1 cellular context compared by ENCODE assay signal in the genomic region with DNA sequence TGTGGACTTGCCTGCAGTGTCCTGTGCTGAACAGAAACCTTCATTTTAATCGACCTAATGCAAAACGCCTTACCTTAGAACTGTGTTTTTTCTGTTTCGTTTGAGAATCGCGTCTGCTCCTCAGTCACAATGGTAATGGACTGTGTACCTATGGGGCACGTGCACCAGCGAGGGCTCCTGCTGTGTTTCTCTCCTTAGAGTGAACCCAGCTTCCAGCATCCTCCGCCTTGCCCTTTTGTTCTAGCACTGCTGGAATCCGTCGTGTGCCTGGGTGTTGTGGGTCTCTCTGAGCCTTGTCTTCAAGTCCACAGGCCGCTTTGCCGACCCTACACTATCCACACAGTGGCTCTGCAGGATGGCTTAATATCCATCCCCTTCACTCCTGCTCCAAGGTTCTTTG.
TF ChIP-seq lines count a peak whose summit lies in the region.

No MANE protein-coding gene starts in this region.

TF ChIP-seq in H1, 55 proteins besides CTCF, POLR2A, EP300 and RAD21 (continued from another document):
- TF ChIP-seq, protein P1, sequence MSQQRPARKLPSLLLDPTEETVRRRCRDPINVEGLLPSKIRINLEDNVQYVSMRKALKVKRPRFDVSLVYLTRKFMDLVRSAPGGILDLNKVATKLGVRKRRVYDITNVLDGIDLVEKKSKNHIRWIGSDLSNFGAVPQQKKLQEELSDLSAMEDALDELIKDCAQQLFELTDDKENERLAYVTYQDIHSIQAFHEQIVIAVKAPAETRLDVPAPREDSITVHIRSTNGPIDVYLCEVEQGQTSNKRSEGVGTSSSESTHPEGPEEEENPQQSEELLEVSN (IDR thresholded peaks at IDR 0.05) = 0 out of 2 replicates have a peak, but pooled peaks have one; percentile 30
- TF ChIP-seq, protein P2, sequence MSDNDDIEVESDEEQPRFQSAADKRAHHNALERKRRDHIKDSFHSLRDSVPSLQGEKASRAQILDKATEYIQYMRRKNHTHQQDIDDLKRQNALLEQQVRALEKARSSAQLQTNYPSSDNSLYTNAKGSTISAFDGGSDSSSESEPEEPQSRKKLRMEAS (IDR thresholded peaks at IDR 0.05) = peak; percentile 36; the same call in 1 of the 2 replicates
- TF ChIP-seq, protein P3, sequence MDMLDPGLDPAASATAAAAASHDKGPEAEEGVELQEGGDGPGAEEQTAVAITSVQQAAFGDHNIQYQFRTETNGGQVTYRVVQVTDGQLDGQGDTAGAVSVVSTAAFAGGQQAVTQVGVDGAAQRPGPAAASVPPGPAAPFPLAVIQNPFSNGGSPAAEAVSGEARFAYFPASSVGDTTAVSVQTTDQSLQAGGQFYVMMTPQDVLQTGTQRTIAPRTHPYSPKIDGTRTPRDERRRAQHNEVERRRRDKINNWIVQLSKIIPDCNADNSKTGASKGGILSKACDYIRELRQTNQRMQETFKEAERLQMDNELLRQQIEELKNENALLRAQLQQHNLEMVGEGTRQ (IDR thresholded peaks at IDR 0.05; ENCODE audit: low read length) = no peak
